ENCODE assay signal across 11 cellular contexts in the genomic region with DNA sequence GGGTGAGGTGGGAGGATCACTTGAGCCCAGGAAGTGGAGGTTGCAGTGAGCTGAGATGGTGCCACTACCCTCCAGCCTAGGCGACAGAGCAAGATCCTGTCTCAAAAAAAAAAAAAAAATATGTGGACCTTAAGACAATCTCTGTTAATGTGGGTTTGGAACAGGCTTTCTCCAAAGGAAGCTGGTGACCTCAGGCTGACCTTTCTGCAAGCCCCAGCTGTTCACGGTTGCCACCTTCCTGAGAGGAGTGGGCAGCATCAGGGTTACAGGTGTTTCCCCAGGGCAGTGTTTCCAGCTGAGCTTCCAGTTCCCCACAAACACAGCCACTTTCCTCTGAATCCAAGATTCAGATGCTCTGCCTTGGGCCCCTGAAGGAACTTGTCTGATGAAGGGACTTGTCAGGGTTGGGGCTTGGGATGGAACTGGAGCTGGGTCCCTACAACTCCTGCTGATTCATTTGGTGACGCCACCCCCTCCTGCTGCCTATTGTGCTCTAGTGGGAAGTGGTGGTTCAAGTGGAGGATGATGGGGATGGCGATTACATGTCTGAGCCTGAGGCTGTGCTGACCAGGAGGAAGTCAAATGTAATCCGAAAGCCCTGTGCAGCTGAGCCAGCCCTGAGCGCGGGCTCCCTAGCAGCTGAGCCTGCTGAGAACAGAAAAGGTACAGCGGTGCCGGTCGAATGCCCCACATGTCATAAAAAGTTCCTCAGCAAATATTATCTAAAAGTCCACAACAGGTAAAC. TPM values are rescaled to one million over a fixed set of nuclear protein-coding genes. Genes with fewer than 3 reads are reported as not detected.
DNase-seq lines count a peak whose midpoint lies in the region; ATAC-seq lines count a peak whose summit lies in the region.
"Had no signal": no experiment of that assay in that cellular context is flagged by ENCODE, and none has a peak within 500 bp of the region (broad histone marks: within the 10 kb centered on the region; RNA-seq: fewer than 3 reads in every experiment).

No MANE protein-coding gene starts in this region.

- H3K27ac Mint-ChIP-seq in dendritic cell treated with granulocyte-macrophage colony-stimulating factor and Interleukin-4, amounts not matched to agents 40 ng/mL and 50 ng/mL, for 4 days: peak overlapping the region; percentile 100

- peaks cover 51% of the 10 kb centered on the region for H3K36me3 Mint-ChIP-seq in dendritic cell treated with granulocyte-macrophage colony-stimulating factor and Interleukin-4, amounts not matched to agents 40 ng/mL and 50 ng/mL, for 4 days (ENCODE audit: low read depth)

- no peaks in the 10 kb centered on the region for H3K9me3 Mint-ChIP-seq in dendritic cell treated with granulocyte-macrophage colony-stimulating factor and Interleukin-4, amounts not matched to agents 40 ng/mL and 50 ng/mL, for 4 days

- no peak overlapping the region for H3K9ac ChIP-seq in skeletal muscle satellite cell (ENCODE audit: low read depth, low read length)

- H3K4me3 ChIP-seq in skeletal muscle satellite cell (ENCODE audit: low read length): no peak overlapping the region

- no peaks in the 10 kb centered on the region for H3K9me3 ChIP-seq in skeletal muscle satellite cell (replicated peaks; ENCODE audit: low read length)

- H3K4me3 Mint-ChIP-seq in dendritic cell treated with granulocyte-macrophage colony-stimulating factor and Interleukin-4, amounts not matched to agents 40 ng/mL and 50 ng/mL, for 4 days: peak overlapping the region; percentile 100

- H3K4me1 ChIP-seq in skeletal muscle satellite cell (ENCODE audit: control insufficient read depth, insufficient read depth, low read length): peaks cover 17% of the 10 kb centered on the region

- DNase-seq in DMS153 (lab: John Stamatoyannopoulos, UW) (peak; percentile 46), DMS153 treated with DMSO at 0.1 percent for 48 hours (lab: John Stamatoyannopoulos, UW; ENCODE audit: unreplicated experiment) (no peak), NOMO-1 treated with dmso at 0.1 percent for 144 hours (lab: John Stamatoyannopoulos, UW; ENCODE audit: unreplicated experiment) (peak; percentile 16), GM19240 (ENCODE audit: insufficient read length, low spot score) (no peak)
- no peak for DNase-seq in stimulated activated CD8-positive, alpha-beta memory T cell treated with anti-CD3 and anti-CD28 coated beads, Interleukin-4, amount 100 ng/mL, for 48 hours
- DNase-seq: central memory CD4-positive, alpha-beta T cell; NCI-H446 treated with DMSO at 0.1 percent for 48 hours; nucleus accumbens had no signal

- H3K4me1 Mint-ChIP-seq in dendritic cell treated with granulocyte-macrophage colony-stimulating factor and Interleukin-4, amounts not matched to agents 40 ng/mL and 50 ng/mL, for 4 days (ENCODE audit: low read depth): peaks cover 63% of the 10 kb centered on the region

- peak overlapping the region; percentile 95 for H3K4me2 ChIP-seq in skeletal muscle satellite cell (ENCODE audit: low read length)

- intact Hi-C loops in dendritic cell treated with granulocyte-macrophage colony-stimulating factor and Interleukin-4, amounts not matched to agents 40 ng/mL and 50 ng/mL, for 4 days (cut with micrococcal nuclease): loop anchor here (2.0 kb wide), 1 partner anchor 43 kb away; a partner anchor contains a TSS

- H3K36me3 ChIP-seq in skeletal muscle satellite cell (ENCODE audit: insufficient read depth, low read length): no peaks in the 10 kb centered on the region

- no peaks in the 10 kb centered on the region for H3K27me3 ChIP-seq in skeletal muscle satellite cell (ENCODE audit: control insufficient read depth, insufficient read depth, low read length)

- no peaks in the 10 kb centered on the region for H3K27me3 Mint-ChIP-seq in dendritic cell treated with granulocyte-macrophage colony-stimulating factor and Interleukin-4, amounts not matched to agents 40 ng/mL and 50 ng/mL, for 4 days

- ATAC-seq in GM19324 (IDR thresholded peaks at IDR 0.05; ENCODE audit: low FRiP score, unreplicated experiment): no peak

RNA-seq across cellular contexts. Expression of a gene that starts 1.9 kb away (rescaled TPM):
- 8.1 and 14.9 TPM in 2 replicates for total RNA-seq in skeletal muscle satellite cell (2012; rRNA removed)

RNA-seq across cellular contexts. Expression of a gene that starts 20.9 kb away (rescaled TPM):
- total RNA-seq in skeletal muscle satellite cell (2012; rRNA removed): 75.4 and 83.1 TPM in 2 replicates

RNA-seq across cellular contexts. Expression of a gene that starts 26.6 kb away (rescaled TPM):
- total RNA-seq in skeletal muscle satellite cell (2012; rRNA removed): 0.44 TPM in 1 of 2 replicates, not detected in the other

RNA-seq across cellular contexts. Expression of a gene that starts 27.4 kb away (rescaled TPM):
- total RNA-seq in skeletal muscle satellite cell (2012; rRNA removed): 25.3 and 27.6 TPM in 2 replicates

RNA-seq across cellular contexts. Expression of a gene that starts 31.8 kb away (rescaled TPM):
- 8.4 and 9.0 TPM in 2 replicates for total RNA-seq in skeletal muscle satellite cell (2012; rRNA removed)

Comparison
In these comparisons a context has a peak if more than half of its experiments do, and no peak if none do; other contexts are left out.
1. DNase-seq: peak in DMS153 (single experiment) and NOMO-1 treated with dmso at 0.1 percent for 144 hours (single experiment); none in DMS153 treated with DMSO at 0.1 percent for 48 hours (single experiment), GM19240 (single experiment) and stimulated activated CD8-positive, alpha-beta memory T cell treated with anti-CD3 and anti-CD28 coated beads, Interleukin-4, amount 100 ng/mL, for 48 hours (single experiment).